ENCODE assay signal across 10 cellular contexts in genomic region chr2:42971947-42972736, GRCh38.
DNase-seq lines count a peak whose midpoint lies in the region; ATAC-seq and TF ChIP-seq lines count a peak whose summit lies in the region.
"Had no signal": no experiment of that assay in that cellular context is flagged by ENCODE, and none has a peak within 500 bp of the region (broad histone marks: within the 10 kb centered on the region; RNA-seq: fewer than 3 reads in every experiment).

No MANE protein-coding gene starts in this region.

- no peak overlapping the region for H3K4me2 ChIP-seq in GM23338

- no peaks in the 10 kb centered on the region for H3K79me2 ChIP-seq in GM23338 (replicated peaks; ENCODE audit: insufficient read depth)

- CTCF ChIA-PET in Caco-2 (lab: Charles Lee) = interaction anchor here (1.2 kb wide), 1 partner anchor 52 kb away, joined by 3 read pairs; no protein-coding TSS in a partner anchor

- intact Hi-C loops in Caco-2 (cut with micrococcal nuclease; ENCODE audit: unreplicated experiment) (no loop called here), mucosa of descending colon (cut with DNase I, micrococcal nuclease) (loop anchor here (10.0 kb wide), 2 partner anchors 253 to 263 kb away; partner anchors contain the start of gene ZFP36L2 (in 1 of the 2))

- H3K27me3 ChIP-seq in Caco-2 (replicated peaks; ENCODE audit: control insufficient read depth, insufficient read depth, low read length) (no peaks in the 10 kb centered on the region), GM23338 (ENCODE audit: insufficient read depth) (no peaks in the 10 kb centered on the region)

- no peak for ATAC-seq in GM23338
- ATAC-seq in mucosa of descending colon = no peak
- no peak for ATAC-seq in HG03432 (IDR thresholded peaks at IDR 0.05; ENCODE audit: unreplicated experiment)
- ATAC-seq: activated CD8-positive, alpha-beta T cell treated with anti-CD3 and anti-CD28 coated beads, Interleukin-2, amount 10 ng/mL, durations not matched to agents 7 days and 5 days had no signal

- peaks cover 57% of the 10 kb centered on the region for H3K4me1 ChIP-seq in Caco-2
- H3K4me1 ChIP-seq in GM23338 (ENCODE audit: insufficient read depth) = peaks cover 7% of the 10 kb centered on the region; the same call in 1 of the 2 replicates
- H3K4me1 ChIP-seq in mucosa of descending colon (ENCODE audit: low read depth) = peaks cover 7% of the 10 kb centered on the region

- TF ChIP-seq CTCF in Caco-2 (IDR thresholded peaks at IDR 0.05; ENCODE audit: insufficient read depth in 1 of 2, low read depth in 1 of 2, low read length in 1 of 2, severe bottlenecking in 1 of 2, unreplicated experiment in 1 of 2) = no peak
- TF ChIP-seq CTCF in GM23338 (conservative IDR thresholded peaks at IDR 0.05; ENCODE audit: low read depth in 2 of 2) = no peak
- TF ChIP-seq CTCF in choroid plexus epithelial cell (conservative IDR thresholded peaks at IDR 0.05; ENCODE audit: low read depth, low read length) = no peak
- no peak for TF ChIP-seq CTCF in mucosa of descending colon (IDR thresholded peaks at IDR 0.05)

- no peaks in the 10 kb centered on the region for H3F3A ChIP-seq in GM23338 (replicated peaks; ENCODE audit: low read depth)

- POLR2A ChIA-PET in Caco-2 (lab: Charles Lee) = no interaction called here

- no peaks in the 10 kb centered on the region for H3K9me2 ChIP-seq in GM23338 (ENCODE audit: insufficient read depth)

- H3K27me3 Mint-ChIP-seq in Caco-2 (ENCODE audit: insufficient read depth, unreplicated experiment) = no peaks in the 10 kb centered on the region
- H3K27me3 Mint-ChIP-seq in GM23338 (ENCODE audit: insufficient read depth, low read depth, poor library complexity) = peaks cover 14% of the 10 kb centered on the region

- H3K27ac Mint-ChIP-seq in Caco-2 (ENCODE audit: unreplicated experiment) (peak overlapping the region; percentile 53), GM23338 (no peak overlapping the region)
- H3K27ac Mint-ChIP-seq: activated CD8-positive, alpha-beta T cell treated with anti-CD3 and anti-CD28 coated beads, Interleukin-2, amount 10 ng/mL, durations not matched to agents 7 days and 5 days had no signal

- H3K4me3 Mint-ChIP-seq in Caco-2 (ENCODE audit: unreplicated experiment) (no peak overlapping the region), GM23338 (no peak overlapping the region)
- H3K4me3 Mint-ChIP-seq: activated CD8-positive, alpha-beta T cell treated with anti-CD3 and anti-CD28 coated beads, Interleukin-2, amount 10 ng/mL, durations not matched to agents 7 days and 5 days; naive B cell had no signal

- H3K27ac ChIP-seq in GM23338 (ENCODE audit: low read depth) = no peak overlapping the region

- H3K9me3 ChIP-seq in Caco-2 = no peaks in the 10 kb centered on the region
- H3K9me3 ChIP-seq in mucosa of descending colon = no peaks in the 10 kb centered on the region

- in situ Hi-C loops in G401 (cut with HindIII; ENCODE audit: low sequenced_read_pairs) = no loop called here

- peaks cover 14% of the 10 kb centered on the region for H3K36me3 Mint-ChIP-seq in Caco-2 (ENCODE audit: insufficient read depth, unreplicated experiment)
- H3K36me3 Mint-ChIP-seq in GM23338 (ENCODE audit: low read depth) = no peaks in the 10 kb centered on the region; the same call in 2 of the 3 replicates
- H3K36me3 Mint-ChIP-seq: naive B cell had no signal

- H4K20me1 ChIP-seq in GM23338 (replicated peaks; ENCODE audit: insufficient read depth) = no peaks in the 10 kb centered on the region

- H3K36me3 ChIP-seq in Caco-2 (ENCODE audit: control insufficient read depth, insufficient read depth, low read length) (no peaks in the 10 kb centered on the region; the same call in 1 of the 2 replicates), GM23338 (ENCODE audit: insufficient read depth) (no peaks in the 10 kb centered on the region), mucosa of descending colon (ENCODE audit: low read depth) (no peaks in the 10 kb centered on the region)

- H3K9me3 Mint-ChIP-seq in Caco-2 (ENCODE audit: unreplicated experiment) (no peaks in the 10 kb centered on the region), GM23338 (no peaks in the 10 kb centered on the region)
- H3K9me3 Mint-ChIP-seq: naive B cell had no signal

- H2AFZ ChIP-seq in GM23338 = no peak overlapping the region

- BruUV-seq in Caco-2 (replicated peaks; lab: Mats Ljungman, UMichigan) = no TSS peak

- DNase-seq in Caco-2 (no peak), GM23338 (ENCODE audit: low spot score) (peak; percentile 40), choroid plexus epithelial cell (ENCODE audit: low read depth) (peak; percentile 57), mucosa of descending colon (peak in 2 of 3 donors; percentile 18 to 25), NCI-H2171 treated with DMSO at 0.1 percent for 48 hours (lab: John Stamatoyannopoulos, UW) (no peak), G401 (ENCODE audit: low spot score) (no peak)
- DNase-seq: activated CD8-positive, alpha-beta T cell treated with anti-CD3 and anti-CD28 coated beads, Interleukin-2, amount 10 ng/mL, durations not matched to agents 7 days and 5 days; COR-L47; naive B cell had no signal

- H3K4me1 Mint-ChIP-seq in Caco-2 (ENCODE audit: low read depth, unreplicated experiment) = peaks cover 47% of the 10 kb centered on the region
- H3K4me1 Mint-ChIP-seq in GM23338 = peaks cover 12% of the 10 kb centered on the region

- H3K4me3 ChIP-seq in Caco-2 (ENCODE audit: low read depth, low read length) = no peak overlapping the region
- H3K4me3 ChIP-seq in GM23338 = no peak overlapping the region
- H3K4me3 ChIP-seq in choroid plexus epithelial cell (ENCODE audit: low read depth, low read length) = no peak overlapping the region
- H3K4me3 ChIP-seq in mucosa of descending colon = no peak overlapping the region

TF ChIP-seq in GM23338, 12 proteins besides CTCF, POLR2A, EP300 and RAD21:
- TF ChIP-seq POLR2AphosphoS5 (IDR thresholded peaks at IDR 0.05; ENCODE audit: low read depth) = no peak
- TF ChIP-seq NANOG (IDR thresholded peaks at IDR 0.05; ENCODE audit: borderline replicate concordance) = no peak
- no peak for TF ChIP-seq ZNF331 (CRISPR knock-in tag; IDR thresholded peaks at IDR 0.05; ENCODE audit: low read depth)
- TF ChIP-seq, protein P1, sequence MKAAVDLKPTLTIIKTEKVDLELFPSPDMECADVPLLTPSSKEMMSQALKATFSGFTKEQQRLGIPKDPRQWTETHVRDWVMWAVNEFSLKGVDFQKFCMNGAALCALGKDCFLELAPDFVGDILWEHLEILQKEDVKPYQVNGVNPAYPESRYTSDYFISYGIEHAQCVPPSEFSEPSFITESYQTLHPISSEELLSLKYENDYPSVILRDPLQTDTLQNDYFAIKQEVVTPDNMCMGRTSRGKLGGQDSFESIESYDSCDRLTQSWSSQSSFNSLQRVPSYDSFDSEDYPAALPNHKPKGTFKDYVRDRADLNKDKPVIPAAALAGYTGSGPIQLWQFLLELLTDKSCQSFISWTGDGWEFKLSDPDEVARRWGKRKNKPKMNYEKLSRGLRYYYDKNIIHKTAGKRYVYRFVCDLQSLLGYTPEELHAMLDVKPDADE (IDR thresholded peaks at IDR 0.05) = no peak
- TF ChIP-seq STAT1 (IDR thresholded peaks at IDR 0.05; ENCODE audit: unreplicated experiment) = no peak
- no peak for TF ChIP-seq JUNB (IDR thresholded peaks at IDR 0.05; ENCODE audit: unreplicated experiment)
TF ChIP-seq in GM23338: peak in this region for 0.

Comparison
In these comparisons a context has a peak if more than half of its experiments do, and no peak if none do; other contexts are left out.
1. DNase-seq: peak in GM23338 (single experiment), choroid plexus epithelial cell (single experiment) and mucosa of descending colon (2 of 3); none in Caco-2 (0 of 2), NCI-H2171 treated with DMSO at 0.1 percent for 48 hours (single experiment) and G401 (single experiment).